ENCODE assay signal across 1 cellular context in genomic region chr19:3397266-3398022, GRCh38.
TF ChIP-seq lines count a peak whose summit lies in the region.

No MANE protein-coding gene starts in this region.

TF ChIP-seq in GM23338, 12 proteins besides CTCF, POLR2A, EP300 and RAD21 (continued from another document):
- TF ChIP-seq, protein P1, sequence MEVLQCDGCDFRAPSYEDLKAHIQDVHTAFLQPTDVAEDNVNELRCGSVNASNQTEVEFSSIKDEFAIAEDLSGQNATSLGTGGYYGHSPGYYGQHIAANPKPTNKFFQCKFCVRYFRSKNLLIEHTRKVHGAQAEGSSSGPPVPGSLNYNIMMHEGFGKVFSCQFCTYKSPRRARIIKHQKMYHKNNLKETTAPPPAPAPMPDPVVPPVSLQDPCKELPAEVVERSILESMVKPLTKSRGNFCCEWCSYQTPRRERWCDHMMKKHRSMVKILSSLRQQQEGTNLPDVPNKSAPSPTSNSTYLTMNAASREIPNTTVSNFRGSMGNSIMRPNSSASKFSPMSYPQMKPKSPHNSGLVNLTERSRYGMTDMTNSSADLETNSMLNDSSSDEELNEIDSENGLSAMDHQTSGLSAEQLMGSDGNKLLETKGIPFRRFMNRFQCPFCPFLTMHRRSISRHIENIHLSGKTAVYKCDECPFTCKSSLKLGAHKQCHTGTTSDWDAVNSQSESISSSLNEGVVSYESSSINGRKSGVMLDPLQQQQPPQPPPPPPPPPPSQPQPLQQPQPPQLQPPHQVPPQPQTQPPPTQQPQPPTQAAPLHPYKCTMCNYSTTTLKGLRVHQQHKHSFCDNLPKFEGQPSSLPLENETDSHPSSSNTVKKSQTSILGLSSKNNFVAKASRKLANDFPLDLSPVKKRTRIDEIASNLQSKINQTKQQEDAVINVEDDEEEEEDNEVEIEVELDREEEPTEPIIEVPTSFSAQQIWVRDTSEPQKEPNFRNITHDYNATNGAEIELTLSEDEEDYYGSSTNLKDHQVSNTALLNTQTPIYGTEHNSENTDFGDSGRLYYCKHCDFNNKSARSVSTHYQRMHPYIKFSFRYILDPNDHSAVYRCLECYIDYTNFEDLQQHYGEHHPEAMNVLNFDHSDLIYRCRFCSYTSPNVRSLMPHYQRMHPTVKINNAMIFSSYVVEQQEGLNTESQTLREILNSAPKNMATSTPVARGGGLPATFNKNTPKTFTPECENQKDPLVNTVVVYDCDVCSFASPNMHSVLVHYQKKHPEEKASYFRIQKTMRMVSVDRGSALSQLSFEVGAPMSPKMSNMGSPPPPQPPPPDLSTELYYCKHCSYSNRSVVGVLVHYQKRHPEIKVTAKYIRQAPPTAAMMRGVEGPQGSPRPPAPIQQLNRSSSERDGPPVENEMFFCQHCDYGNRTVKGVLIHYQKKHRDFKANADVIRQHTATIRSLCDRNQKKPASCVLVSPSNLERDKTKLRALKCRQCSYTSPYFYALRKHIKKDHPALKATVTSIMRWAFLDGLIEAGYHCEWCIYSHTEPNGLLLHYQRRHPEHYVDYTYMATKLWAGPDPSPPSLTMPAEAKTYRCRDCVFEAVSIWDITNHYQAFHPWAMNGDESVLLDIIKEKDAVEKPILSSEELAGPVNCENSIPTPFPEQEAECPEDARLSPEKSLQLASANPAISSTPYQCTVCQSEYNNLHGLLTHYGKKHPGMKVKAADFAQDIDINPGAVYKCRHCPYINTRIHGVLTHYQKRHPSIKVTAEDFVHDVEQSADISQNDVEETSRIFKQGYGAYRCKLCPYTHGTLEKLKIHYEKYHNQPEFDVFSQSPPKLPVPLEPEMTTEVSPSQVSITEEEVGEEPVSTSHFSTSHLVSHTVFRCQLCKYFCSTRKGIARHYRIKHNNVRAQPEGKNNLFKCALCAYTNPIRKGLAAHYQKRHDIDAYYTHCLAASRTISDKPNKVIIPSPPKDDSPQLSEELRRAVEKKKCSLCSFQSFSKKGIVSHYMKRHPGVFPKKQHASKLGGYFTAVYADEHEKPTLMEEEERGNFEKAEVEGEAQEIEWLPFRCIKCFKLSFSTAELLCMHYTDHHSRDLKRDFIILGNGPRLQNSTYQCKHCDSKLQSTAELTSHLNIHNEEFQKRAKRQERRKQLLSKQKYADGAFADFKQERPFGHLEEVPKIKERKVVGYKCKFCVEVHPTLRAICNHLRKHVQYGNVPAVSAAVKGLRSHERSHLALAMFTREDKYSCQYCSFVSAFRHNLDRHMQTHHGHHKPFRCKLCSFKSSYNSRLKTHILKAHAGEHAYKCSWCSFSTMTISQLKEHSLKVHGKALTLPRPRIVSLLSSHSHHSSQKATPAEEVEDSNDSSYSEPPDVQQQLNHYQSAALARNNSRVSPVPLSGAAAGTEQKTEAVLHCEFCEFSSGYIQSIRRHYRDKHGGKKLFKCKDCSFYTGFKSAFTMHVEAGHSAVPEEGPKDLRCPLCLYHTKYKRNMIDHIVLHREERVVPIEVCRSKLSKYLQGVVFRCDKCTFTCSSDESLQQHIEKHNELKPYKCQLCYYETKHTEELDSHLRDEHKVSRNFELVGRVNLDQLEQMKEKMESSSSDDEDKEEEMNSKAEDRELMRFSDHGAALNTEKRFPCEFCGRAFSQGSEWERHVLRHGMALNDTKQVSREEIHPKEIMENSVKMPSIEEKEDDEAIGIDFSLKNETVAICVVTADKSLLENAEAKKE (CRISPR knock-in tag; IDR thresholded peaks at IDR 0.05), result no peak
- TF ChIP-seq EZH2phosphoT487 (IDR thresholded peaks at IDR 0.05; ENCODE audit: unreplicated experiment) (no peak), REST (IDR thresholded peaks at IDR 0.05; ENCODE audit: unreplicated experiment) (no peak)
TF ChIP-seq in GM23338: peak in this region for 0.
